Comparison of ENCODE assay signal across 10 cellular contexts in the genomic region with DNA sequence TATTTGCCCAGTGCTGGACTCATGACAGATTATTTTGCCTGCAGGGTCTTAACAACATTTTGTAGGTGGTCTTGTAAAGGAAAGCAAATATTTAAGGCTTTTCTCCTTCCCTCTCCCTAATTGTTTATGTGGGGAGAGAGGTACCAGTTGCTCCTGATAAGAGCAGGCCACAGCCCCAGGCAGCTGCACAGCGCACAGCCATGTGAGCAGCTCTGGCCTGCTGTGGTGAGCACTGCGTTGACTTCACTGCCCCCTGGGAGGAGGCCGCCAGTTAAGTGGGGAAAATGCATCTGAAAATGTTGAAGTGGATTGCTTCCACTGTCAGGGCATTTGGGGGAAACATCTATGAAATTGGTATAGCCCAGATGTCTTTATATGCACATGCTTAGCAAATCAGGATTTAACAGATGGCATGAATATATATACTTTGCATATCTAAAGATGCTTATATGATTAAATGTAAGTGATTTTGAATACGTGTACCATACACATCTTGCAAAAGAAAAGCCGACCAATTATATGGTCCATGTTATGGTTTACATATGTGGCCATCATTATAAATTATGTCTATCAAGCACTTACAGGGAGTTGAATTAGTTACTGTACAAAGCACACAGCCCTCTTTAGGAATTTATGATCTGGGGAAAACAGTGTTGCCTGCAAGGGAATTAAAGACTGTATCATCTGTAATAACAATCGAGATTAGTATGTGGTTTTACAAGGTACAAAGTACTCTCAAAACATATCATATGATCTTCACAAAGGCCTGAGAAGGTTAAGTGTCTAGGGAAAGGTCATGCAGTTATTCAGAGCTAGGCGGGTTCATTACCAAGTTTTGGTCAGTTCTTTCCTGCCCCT.
DNase-seq lines count a peak whose midpoint lies in the region; ATAC-seq and TF ChIP-seq lines count a peak whose summit lies in the region.
"Had no signal": no experiment of that assay in that cellular context is flagged by ENCODE, and none has a peak within 500 bp of the region (broad histone marks: within the 10 kb centered on the region; RNA-seq: fewer than 3 reads in every experiment).

No MANE protein-coding gene starts in this region.

- TF ChIP-seq CTCF in choroid plexus epithelial cell (conservative IDR thresholded peaks at IDR 0.05; ENCODE audit: low read depth, low read length) (peak; percentile 35), upper lobe of right lung (IDR thresholded peaks at IDR 0.05) (no peak)

- H3K27me3 ChIP-seq in upper lobe of right lung, result no peaks in the 10 kb centered on the region

- H3K27me3 Mint-ChIP-seq in activated naive CD8-positive, alpha-beta T cell treated with anti-CD3 and anti-CD28 coated beads, Interleukin-2, amount 50 U/mL, for 24 hours, result no peaks in the 10 kb centered on the region
- H3K27me3 Mint-ChIP-seq in activated naive CD8-positive, alpha-beta T cell treated with anti-CD3 and anti-CD28 coated beads for 36 hours, result no peaks in the 10 kb centered on the region
- peaks cover 0 to 8% of the 10 kb centered on the region in 2 donors for H3K27me3 Mint-ChIP-seq in stimulated activated naive B cell treated with anti-CD40 and anti-IgM and Interleukin-4, amounts not matched to agents 10 μg/mL and 1 μg/mL and 100 μg/mL, for 72 hours

- DNase-seq in activated naive CD8-positive, alpha-beta T cell treated with anti-CD3 and anti-CD28 coated beads, Interleukin-2, amount 50 U/mL, for 24 hours, result no peak
- no peak for DNase-seq in activated naive CD8-positive, alpha-beta T cell treated with anti-CD3 and anti-CD28 coated beads for 36 hours
- peak; percentile 54 for DNase-seq in NCI-H345 treated with DMSO at 0.1 percent for 48 hours (lab: John Stamatoyannopoulos, UW; ENCODE audit: unreplicated experiment)
- DNase-seq in choroid plexus epithelial cell (ENCODE audit: low read depth), result peak; percentile 88
- DNase-seq in stimulated activated naive B cell treated with anti-CD40 and anti-IgM and Interleukin-4, amounts not matched to agents 10 μg/mL and 1 μg/mL and 100 μg/mL, for 72 hours, result no peak
- no peak for DNase-seq in A172 (ENCODE audit: low spot score)
- no peak for DNase-seq in upper lobe of right lung
- DNase-seq: effector CD4-positive, alpha-beta T cell had no signal

- intact Hi-C loops in upper lobe of right lung (cut with DNase I), result no loop called here

- H3K36me3 ChIP-seq in upper lobe of right lung, result no peaks in the 10 kb centered on the region

- no peaks in the 10 kb centered on the region for H3K36me3 Mint-ChIP-seq in activated naive CD8-positive, alpha-beta T cell treated with anti-CD3 and anti-CD28 coated beads, Interleukin-2, amount 50 U/mL, for 24 hours (ENCODE audit: low read depth)
- H3K36me3 Mint-ChIP-seq in activated naive CD8-positive, alpha-beta T cell treated with anti-CD3 and anti-CD28 coated beads for 36 hours, result no peaks in the 10 kb centered on the region
- no peaks in the 10 kb centered on the region for H3K36me3 Mint-ChIP-seq in stimulated activated naive B cell treated with anti-CD40 and anti-IgM and Interleukin-4, amounts not matched to agents 10 μg/mL and 1 μg/mL and 100 μg/mL, for 72 hours

- ATAC-seq in activated naive CD8-positive, alpha-beta T cell treated with anti-CD3 and anti-CD28 coated beads, Interleukin-2, amount 50 U/mL, for 24 hours, result no peak
- peak; percentile 35 to 39 for ATAC-seq in stimulated activated naive B cell treated with anti-CD40 and anti-IgM and Interleukin-4, amounts not matched to agents 10 μg/mL and 1 μg/mL and 100 μg/mL, for 72 hours (replicated peaks)
- ATAC-seq in HG02798 (IDR thresholded peaks at IDR 0.05; ENCODE audit: poor library complexity, unreplicated experiment) (no peak), upper lobe of right lung (no peak)

- H3K9me3 ChIP-seq in upper lobe of right lung, result no peaks in the 10 kb centered on the region

- no peak overlapping the region for H3K4me3 Mint-ChIP-seq in activated naive CD8-positive, alpha-beta T cell treated with anti-CD3 and anti-CD28 coated beads, Interleukin-2, amount 50 U/mL, for 24 hours
- no peak overlapping the region for H3K4me3 Mint-ChIP-seq in activated naive CD8-positive, alpha-beta T cell treated with anti-CD3 and anti-CD28 coated beads for 36 hours
- no peak overlapping the region for H3K4me3 Mint-ChIP-seq in stimulated activated naive B cell treated with anti-CD40 and anti-IgM and Interleukin-4, amounts not matched to agents 10 μg/mL and 1 μg/mL and 100 μg/mL, for 72 hours

- H3K4me1 ChIP-seq in upper lobe of right lung, result peaks cover 14% of the 10 kb centered on the region

- H3K9me3 Mint-ChIP-seq in activated naive CD8-positive, alpha-beta T cell treated with anti-CD3 and anti-CD28 coated beads, Interleukin-2, amount 50 U/mL, for 24 hours, result no peaks in the 10 kb centered on the region
- no peaks in the 10 kb centered on the region for H3K9me3 Mint-ChIP-seq in activated naive CD8-positive, alpha-beta T cell treated with anti-CD3 and anti-CD28 coated beads for 36 hours
- H3K9me3 Mint-ChIP-seq in stimulated activated naive B cell treated with anti-CD40 and anti-IgM and Interleukin-4, amounts not matched to agents 10 μg/mL and 1 μg/mL and 100 μg/mL, for 72 hours, result no peaks in the 10 kb centered on the region
- H3K9me3 Mint-ChIP-seq: activated T-helper 2 cell treated with anti-CD3 and anti-CD28 coated beads, Interferon-gamma antibody, Interleukin-2, Interleukin-4, amounts not matched to agents 10 μg/mL and 5 μg/mL and 100 μg/mL, durations not matched to agents 14 hours and 24 hours and 36 hours had no signal

- H3K27ac ChIP-seq in upper lobe of right lung, result no peak overlapping the region

- H3K4me3 ChIP-seq in choroid plexus epithelial cell (ENCODE audit: low read depth, low read length) (no peak overlapping the region), upper lobe of right lung (no peak overlapping the region)

- H3K4me1 Mint-ChIP-seq in activated naive CD8-positive, alpha-beta T cell treated with anti-CD3 and anti-CD28 coated beads, Interleukin-2, amount 50 U/mL, for 24 hours, result peaks cover 15% of the 10 kb centered on the region
- peaks cover 13% of the 10 kb centered on the region for H3K4me1 Mint-ChIP-seq in activated naive CD8-positive, alpha-beta T cell treated with anti-CD3 and anti-CD28 coated beads for 36 hours
- peaks cover 4 to 10% of the 10 kb centered on the region in 2 donors for H3K4me1 Mint-ChIP-seq in stimulated activated naive B cell treated with anti-CD40 and anti-IgM and Interleukin-4, amounts not matched to agents 10 μg/mL and 1 μg/mL and 100 μg/mL, for 72 hours

- H3K27ac Mint-ChIP-seq in activated naive CD8-positive, alpha-beta T cell treated with anti-CD3 and anti-CD28 coated beads, Interleukin-2, amount 50 U/mL, for 24 hours, result peak overlapping the region; percentile 24
- no peak overlapping the region for H3K27ac Mint-ChIP-seq in activated naive CD8-positive, alpha-beta T cell treated with anti-CD3 and anti-CD28 coated beads for 36 hours
- no peak overlapping the region for H3K27ac Mint-ChIP-seq in stimulated activated naive B cell treated with anti-CD40 and anti-IgM and Interleukin-4, amounts not matched to agents 10 μg/mL and 1 μg/mL and 100 μg/mL, for 72 hours
- H3K27ac Mint-ChIP-seq: activated T-helper 2 cell treated with anti-CD3 and anti-CD28 coated beads, Interferon-gamma antibody, Interleukin-2, Interleukin-4, amounts not matched to agents 10 μg/mL and 5 μg/mL and 100 μg/mL, durations not matched to agents 14 hours and 24 hours and 36 hours had no signal

Comparison
In these comparisons a context has a peak if more than half of its experiments do, and no peak if none do; other contexts are left out.
1. ATAC-seq: peak in stimulated activated naive B cell treated with anti-CD40 and anti-IgM and Interleukin-4, amounts not matched to agents 10 μg/mL and 1 μg/mL and 100 μg/mL, for 72 hours (2 of 2); none in activated naive CD8-positive, alpha-beta T cell treated with anti-CD3 and anti-CD28 coated beads, Interleukin-2, amount 50 U/mL, for 24 hours (single experiment), HG02798 (single experiment) and upper lobe of right lung (single experiment).
2. DNase-seq: peak in NCI-H345 treated with DMSO at 0.1 percent for 48 hours (single experiment) and choroid plexus epithelial cell (single experiment); none in activated naive CD8-positive, alpha-beta T cell treated with anti-CD3 and anti-CD28 coated beads, Interleukin-2, amount 50 U/mL, for 24 hours (single experiment), activated naive CD8-positive, alpha-beta T cell treated with anti-CD3 and anti-CD28 coated beads for 36 hours (single experiment), stimulated activated naive B cell treated with anti-CD40 and anti-IgM and Interleukin-4, amounts not matched to agents 10 μg/mL and 1 μg/mL and 100 μg/mL, for 72 hours (single experiment), A172 (single experiment) and upper lobe of right lung (single experiment).